Comparison of ENCODE assay signal across 10 cellular contexts in genomic region chr16:56631832-56632159, GRCh38. TPM values are rescaled to one million over a fixed set of nuclear protein-coding genes. Genes with fewer than 3 reads are reported as not detected.
DNase-seq lines count a peak whose midpoint lies in the region; ATAC-seq and TF ChIP-seq lines count a peak whose summit lies in the region.
"Had no signal": no experiment of that assay in that cellular context is flagged by ENCODE, and none has a peak within 500 bp of the region (broad histone marks: within the 10 kb centered on the region; RNA-seq: fewer than 3 reads in every experiment).

No MANE protein-coding gene starts in this region.

- H3K4me1 ChIP-seq in CD4-positive, CD25-positive, alpha-beta regulatory T cell (ENCODE audit: control insufficient read depth, insufficient read depth, low read length, poor library complexity, severe bottlenecking), result peaks cover 20% of the 10 kb centered on the region
- H3K4me1 ChIP-seq in fibroblast of lung (ENCODE audit: control insufficient read depth, extremely low read depth, insufficient read depth, low read length), result peaks cover 4% of the 10 kb centered on the region

- no peaks in the 10 kb centered on the region for H3K36me3 Mint-ChIP-seq in CD4-positive, CD25-positive, alpha-beta regulatory T cell
- H3K36me3 Mint-ChIP-seq in T-helper 17 cell (ENCODE audit: low read depth) (peaks cover 5% of the 10 kb centered on the region), osteocyte (ENCODE audit: unreplicated experiment) (no peaks in the 10 kb centered on the region)

- TF ChIP-seq CTCF in fibroblast of lung (conservative IDR thresholded peaks at IDR 0.05 in 1 of 2, IDR thresholded peaks at IDR 0.05 in 1 of 2; ENCODE audit: low read depth in 1 of 2, low read length in 2 of 2), result no peak
- no peak for TF ChIP-seq CTCF in osteocyte (IDR thresholded peaks at IDR 0.05)

- H3K27ac ChIP-seq in CD4-positive, CD25-positive, alpha-beta regulatory T cell (ENCODE audit: insufficient read depth, low read length, poor library complexity, severe bottlenecking), result no peak overlapping the region
- no peak overlapping the region for H3K27ac ChIP-seq in fibroblast of lung (ENCODE audit: insufficient read depth, low read length)

- H3K9me3 ChIP-seq in CD4-positive, CD25-positive, alpha-beta regulatory T cell (ENCODE audit: control insufficient read depth in 2 of 2, low read length in 2 of 2), result no peaks in the 10 kb centered on the region
- H3K9me3 ChIP-seq in T-helper 17 cell (ENCODE audit: control insufficient read depth, low read length, poor library complexity, severe bottlenecking), result no peaks in the 10 kb centered on the region
- H3K9me3 ChIP-seq in fibroblast of lung (ENCODE audit: control insufficient read depth, insufficient read depth, low read depth, low read length), result no peaks in the 10 kb centered on the region

- H3K4me1 Mint-ChIP-seq in CD4-positive, CD25-positive, alpha-beta regulatory T cell, result peaks cover 0 to 33% (median 18%) of the 10 kb centered on the region in 4 donors
- H3K4me1 Mint-ChIP-seq in T-helper 17 cell, result peaks cover 15% of the 10 kb centered on the region
- peaks cover 35% of the 10 kb centered on the region for H3K4me1 Mint-ChIP-seq in osteocyte (ENCODE audit: unreplicated experiment)

- peaks cover 64% of the 10 kb centered on the region for H3K27me3 Mint-ChIP-seq in CD4-positive, CD25-positive, alpha-beta regulatory T cell
- H3K27me3 Mint-ChIP-seq in T-helper 17 cell (peaks cover 61% of the 10 kb centered on the region), osteocyte (ENCODE audit: unreplicated experiment) (peaks cover 31% of the 10 kb centered on the region)

- H4K20me1 ChIP-seq in fibroblast of lung (ENCODE audit: control insufficient read depth, extremely low read depth, insufficient read depth, low read length), result no peaks in the 10 kb centered on the region

- peak overlapping the region in 2 of 3 donors; percentile 49 to 69 for H3K27ac Mint-ChIP-seq in CD4-positive, CD25-positive, alpha-beta regulatory T cell
- H3K27ac Mint-ChIP-seq in T-helper 17 cell (no peak overlapping the region), osteocyte (ENCODE audit: unreplicated experiment) (peak overlapping the region; percentile 15)

- H3K27me3 ChIP-seq in CD4-positive, CD25-positive, alpha-beta regulatory T cell (ENCODE audit: control insufficient read depth, insufficient read depth, low read length), result peaks cover 21% of the 10 kb centered on the region
- no peaks in the 10 kb centered on the region for H3K27me3 ChIP-seq in fibroblast of lung (ENCODE audit: control insufficient read depth, insufficient read depth, low read length)

- peaks cover 0 to 1% (median 0%) of the 10 kb centered on the region in 7 donors for H3K9me3 Mint-ChIP-seq in CD4-positive, CD25-positive, alpha-beta regulatory T cell
- no peaks in the 10 kb centered on the region for H3K9me3 Mint-ChIP-seq in osteocyte (ENCODE audit: unreplicated experiment)

- H3K79me2 ChIP-seq in fibroblast of lung (ENCODE audit: control insufficient read depth, insufficient read depth, low read length), result no peaks in the 10 kb centered on the region

- peak overlapping the region; percentile 61 for H3K4me2 ChIP-seq in fibroblast of lung (ENCODE audit: extremely low read depth, insufficient read depth, low read length)

- no peaks in the 10 kb centered on the region for H3K36me3 ChIP-seq in CD4-positive, CD25-positive, alpha-beta regulatory T cell (ENCODE audit: control insufficient read depth, insufficient read depth, low read length)
- H3K36me3 ChIP-seq in fibroblast of lung (ENCODE audit: control insufficient read depth, insufficient read depth, low read length), result no peaks in the 10 kb centered on the region

- no peak for ATAC-seq in CD4-positive, CD25-positive, alpha-beta regulatory T cell (ENCODE audit: low read depth in 2 of 2)
- ATAC-seq in T-helper 17 cell, result no peak
- no peak for ATAC-seq in HG02885 (IDR thresholded peaks at IDR 0.05; ENCODE audit: poor library complexity, unreplicated experiment)
- ATAC-seq in GM18861 (IDR thresholded peaks at IDR 0.05; ENCODE audit: unreplicated experiment), result no peak
- no peak for ATAC-seq in GM21737 (IDR thresholded peaks at IDR 0.05; ENCODE audit: unreplicated experiment)

- H2AFZ ChIP-seq in fibroblast of lung (ENCODE audit: low read length), result peak overlapping the region; percentile 91

- H3K9ac ChIP-seq in fibroblast of lung (ENCODE audit: insufficient read depth, low read length), result peak overlapping the region; percentile 26

- H3K4me3 ChIP-seq in CD4-positive, CD25-positive, alpha-beta regulatory T cell (ENCODE audit: low read depth, low read length), result no peak overlapping the region
- H3K4me3 ChIP-seq in fibroblast of lung (replicated peaks in 1 of 4; ENCODE audit: control extremely low read depth in 1 of 4, insufficient read depth in 1 of 4, low read depth in 3 of 4, low read length in 4 of 4), result peak overlapping the region in 3 of 4 experiments; percentile 32 to 58 (median 47)

- peak overlapping the region in 3 of 4 donors; percentile 36 to 86 (median 53) for H3K4me3 Mint-ChIP-seq in CD4-positive, CD25-positive, alpha-beta regulatory T cell
- H3K4me3 Mint-ChIP-seq in T-helper 17 cell (peak overlapping the region; percentile 79), osteocyte (ENCODE audit: unreplicated experiment) (peak overlapping the region; percentile 79)

- DNase-seq in CD4-positive, CD25-positive, alpha-beta regulatory T cell, result no peak
- no peak for DNase-seq in T-helper 17 cell
- DNase-seq in fibroblast of lung (ENCODE audit: low read depth in 2 of 2), result no peak
- no peak for DNase-seq in osteocyte (ENCODE audit: extremely low spot score, unreplicated experiment)
- DNase-seq in NCI-H1105 treated with DMSO at 0.1 percent for 48 hours (lab: John Stamatoyannopoulos, UW), result no peak
- DNase-seq: NCI-H82 had no signal

RNA-seq across cellular contexts. Expression of gene MT1M, which starts 0.7 kb away (rescaled TPM):
- total RNA-seq in CD4-positive, CD25-positive, alpha-beta regulatory T cell, result not detected
- not detected for polyA plus RNA-seq in CD4-positive, CD25-positive, alpha-beta regulatory T cell
- total RNA-seq in T-helper 17 cell (not detected), fibroblast of lung (18.5 and 58.8 TPM in 2 replicates), osteocyte (0.44 and 1.2 TPM in 2 replicates)
- polyA plus RNA-seq in fibroblast of lung, result 6.9 and 8.5 TPM in 2 replicates
- polyA plus RNA-seq in fibroblast of lung (2012), result 16.4 and 18.9 TPM in 2 replicates
- 6.3 and 8.2 TPM in 2 replicates for polyA minus RNA-seq in fibroblast of lung (ENCODE audit: low replicate concordance)

RNA-seq across cellular contexts. Expression of gene MT1E, which starts 6.2 kb away (rescaled TPM):
- total RNA-seq in CD4-positive, CD25-positive, alpha-beta regulatory T cell, result 10.4 TPM
- 10 to 100 TPM in 3 of 4 donors, 1 to 10 TPM in 1; 5.6 to 86.9 (median 24.7) TPM for polyA plus RNA-seq in CD4-positive, CD25-positive, alpha-beta regulatory T cell
- total RNA-seq in T-helper 17 cell, result 1 to 10 TPM; 1.9 to 8.7 TPM
- 251 and 390 TPM in 2 replicates for total RNA-seq in fibroblast of lung
- polyA plus RNA-seq in fibroblast of lung, result 465 and 572 TPM in 2 replicates
- 540 and 543 TPM in 2 replicates for polyA plus RNA-seq in fibroblast of lung (2012)
- polyA minus RNA-seq in fibroblast of lung (ENCODE audit: low replicate concordance), result 165 and 234 TPM in 2 replicates
- total RNA-seq in osteocyte, result 37.5 and 43.6 TPM in 2 replicates

RNA-seq across cellular contexts. Expression of gene MT1A, which starts 6.7 kb away (rescaled TPM):
- total RNA-seq in CD4-positive, CD25-positive, alpha-beta regulatory T cell, result not detected
- not detected for polyA plus RNA-seq in CD4-positive, CD25-positive, alpha-beta regulatory T cell
- total RNA-seq in T-helper 17 cell, result not detected
- total RNA-seq in fibroblast of lung, result 2.3 and 5.3 TPM in 2 replicates
- polyA plus RNA-seq in fibroblast of lung, result 2.9 and 4.8 TPM in 2 replicates
- 6.6 and 17.7 TPM in 2 replicates for polyA plus RNA-seq in fibroblast of lung (2012)
- 14.7 and 17.9 TPM in 2 replicates for polyA minus RNA-seq in fibroblast of lung (ENCODE audit: low replicate concordance)
- not detected in 2 replicates for total RNA-seq in osteocyte

RNA-seq across cellular contexts. Expression of gene MT1B, which starts 19.9 kb away (rescaled TPM):
- total RNA-seq in CD4-positive, CD25-positive, alpha-beta regulatory T cell, result not detected
- polyA plus RNA-seq in CD4-positive, CD25-positive, alpha-beta regulatory T cell, result not detected
- total RNA-seq in T-helper 17 cell (not detected), fibroblast of lung (not detected in 2 replicates), osteocyte (not detected in 2 replicates)
- not detected in 2 replicates for polyA plus RNA-seq in fibroblast of lung
- not detected in 2 replicates for polyA plus RNA-seq in fibroblast of lung (2012)
- not detected in 2 replicates for polyA minus RNA-seq in fibroblast of lung (ENCODE audit: low replicate concordance)
- total RNA-seq: pulmonary artery endothelial cell had no signal

RNA-seq across cellular contexts. Expression of gene MT2A, which starts 23.4 kb away (rescaled TPM):
- 110 TPM for total RNA-seq in CD4-positive, CD25-positive, alpha-beta regulatory T cell
- polyA plus RNA-seq in CD4-positive, CD25-positive, alpha-beta regulatory T cell, result 100 to 1,000 TPM; 103 to 444 (median 261) TPM
- 10 to 100 TPM; 36.4 to 43.4 TPM for total RNA-seq in T-helper 17 cell
- total RNA-seq in fibroblast of lung, result 76.5 and 113 TPM in 2 replicates
- 49.2 and 225 TPM in 2 replicates for polyA plus RNA-seq in fibroblast of lung
- 1,082 and 3,263 TPM in 2 replicates for polyA plus RNA-seq in fibroblast of lung (2012)
- polyA minus RNA-seq in fibroblast of lung (ENCODE audit: low replicate concordance), result 122 and 423 TPM in 2 replicates
- 384 and 419 TPM in 2 replicates for total RNA-seq in osteocyte
